ENCODE assay signal across 8 cellular contexts in genomic region chrX:110004210-110004609, GRCh38. TPM values are rescaled to one million over a fixed set of nuclear protein-coding genes. Genes with fewer than 3 reads are reported as not detected.
DNase-seq lines count a peak whose midpoint lies in the region; TF ChIP-seq lines count a peak whose summit lies in the region.

No MANE protein-coding gene starts in this region.

- H3K27ac Mint-ChIP-seq in Caco-2 (ENCODE audit: unreplicated experiment) = no peak overlapping the region
- H3K27ac Mint-ChIP-seq in neural crest cell (ENCODE audit: unreplicated experiment) = no peak overlapping the region

- DNase-seq in Caco-2 (peak in 1 of 2 experiments; percentile 3), NCI-H69 (lab: John Stamatoyannopoulos, UW) (peak; percentile 54), neural crest cell (ENCODE audit: low read depth, low spot score) (no peak), T1000 (lab: John Stamatoyannopoulos, UW) (no peak), DMS153 treated with DMSO at 0.1 percent for 48 hours (lab: John Stamatoyannopoulos, UW; ENCODE audit: unreplicated experiment) (no peak), RPMI8226 (no peak), NCI-H1930 (lab: John Stamatoyannopoulos, UW) (no peak)

- POLR2A ChIA-PET in Caco-2 (lab: Charles Lee) = no interaction called here

- H3K36me3 Mint-ChIP-seq in Caco-2 (ENCODE audit: insufficient read depth, unreplicated experiment) (no peaks in the 10 kb centered on the region), neural crest cell (ENCODE audit: low read depth) (peaks cover 2% of the 10 kb centered on the region)

- no peaks in the 10 kb centered on the region for H3K36me3 ChIP-seq in Caco-2 (ENCODE audit: control insufficient read depth, insufficient read depth, low read length)
- no peaks in the 10 kb centered on the region for H3K36me3 ChIP-seq in esophagus (ENCODE audit: control insufficient read depth in 2 of 2, insufficient read depth in 2 of 2, low read length in 1 of 2)

- H3K4me1 Mint-ChIP-seq in Caco-2 (ENCODE audit: low read depth, unreplicated experiment) (no peaks in the 10 kb centered on the region), neural crest cell (peaks cover 69% of the 10 kb centered on the region)

- CTCF ChIA-PET in Caco-2 (lab: Charles Lee) = no interaction called here

- H3K27me3 ChIP-seq in Caco-2 (replicated peaks; ENCODE audit: control insufficient read depth, insufficient read depth, low read length) (no peaks in the 10 kb centered on the region), esophagus (ENCODE audit: control insufficient read depth in 1 of 2, insufficient read depth in 2 of 2, low read length in 2 of 2) (no peaks in the 10 kb centered on the region)

- no peaks in the 10 kb centered on the region for H3K9me3 ChIP-seq in Caco-2
- H3K9me3 ChIP-seq in esophagus (ENCODE audit: control insufficient read depth in 2 of 2, insufficient read depth in 1 of 2, low read depth in 1 of 2, low read length in 1 of 2) = peaks cover 0 to 4% of the 10 kb centered on the region in 2 donors

- H3K9me3 Mint-ChIP-seq in Caco-2 (ENCODE audit: unreplicated experiment) (no peaks in the 10 kb centered on the region), neural crest cell (no peaks in the 10 kb centered on the region)

- no peak for TF ChIP-seq CTCF in Caco-2 (IDR thresholded peaks at IDR 0.05; ENCODE audit: insufficient read depth in 1 of 2, low read depth in 1 of 2, low read length in 1 of 2, severe bottlenecking in 1 of 2, unreplicated experiment in 1 of 2)
- TF ChIP-seq CTCF in neural crest cell (conservative IDR thresholded peaks at IDR 0.05) = no peak

- intact Hi-C loops in Caco-2 (cut with micrococcal nuclease; ENCODE audit: unreplicated experiment) = loop anchor here (5.0 kb wide), 1 partner anchor 92 kb away; no protein-coding TSS in a partner anchor

- 38 to 46% methylated on average over 8 of the region's 8 CpGs for WGBS in esophagus, 2 donors

- no TSS peak for BruUV-seq in Caco-2 (replicated peaks; lab: Mats Ljungman, UMichigan)

- no peaks in the 10 kb centered on the region for H3K4me1 ChIP-seq in Caco-2
- peaks cover 0 to 2% of the 10 kb centered on the region in 2 donors for H3K4me1 ChIP-seq in esophagus (ENCODE audit: control insufficient read depth in 2 of 2, insufficient read depth in 2 of 2, low read length in 1 of 2)

- H3K27ac ChIP-seq in esophagus (ENCODE audit: low read depth in 2 of 2, low read length in 1 of 2) = peak overlapping the region; percentile 72 to 91

- no peaks in the 10 kb centered on the region for H3K27me3 Mint-ChIP-seq in Caco-2 (ENCODE audit: insufficient read depth, unreplicated experiment)
- no peaks in the 10 kb centered on the region for H3K27me3 Mint-ChIP-seq in neural crest cell (ENCODE audit: low read depth)

- H3K4me3 ChIP-seq in Caco-2 (ENCODE audit: low read depth, low read length) = no peak overlapping the region
- H3K4me3 ChIP-seq in esophagus (ENCODE audit: low read depth in 1 of 2, low read length in 2 of 2) = peak overlapping the region in 1 of 2 donors; percentile 63

- H3K4me3 Mint-ChIP-seq in Caco-2 (ENCODE audit: unreplicated experiment) (peak overlapping the region; percentile 3), neural crest cell (peak overlapping the region; percentile 97)

RNA-seq across cellular contexts. Expression of gene TMEM164, which starts 1.3 kb away (rescaled TPM):
- total RNA-seq in Caco-2 (2022) (25.6 and 26.2 TPM in 2 replicates), neural crest cell (85.3 and 90.2 TPM in 2 replicates)
- 10 to 100 TPM in 1 of 2 donors, 1 to 10 TPM in 1; 7.1 to 11.9 TPM for polyA plus RNA-seq in esophagus
